In genomic region chr19:2888739-2889224, GRCh38 we compare ENCODE assay signal across 1 cellular context.
TF ChIP-seq lines count a peak whose summit lies in the region.

No MANE protein-coding gene starts in this region.

TF ChIP-seq in SK-N-SH, 30 proteins besides CTCF, POLR2A, EP300 and RAD21:
- TF ChIP-seq MAX (IDR thresholded peaks at IDR 0.05; ENCODE audit: low read depth) (no peak), REST (IDR thresholded peaks at IDR 0.05; ENCODE audit: low read depth, low read length) (no peak)
